Comparison of ENCODE assay signal across 40 cellular contexts in genomic region chr20:48310312-48310711, GRCh38.
"Had no signal": no experiment of that assay in that cellular context is flagged by ENCODE, and none has a peak within 500 bp of the region (broad histone marks: within the 10 kb centered on the region; RNA-seq: fewer than 3 reads in every experiment).

No MANE protein-coding gene starts in this region.

- ATAC-seq: activated naive CD4-positive, alpha-beta T cell treated with anti-CD3 and anti-CD28 coated beads, Interleukin-2, amount 50 U/mL, for 72 hours; activated T-cell treated with anti-CD3 and anti-CD28 coated beads, Interleukin-2, amount 50 U/mL, for 4 hours; body of pancreas; PC-3; SK-N-SH treated with all-trans-retinoic acid at 6 μM for 48 hours had no signal

- H3K36me3 Mint-ChIP-seq: activated CD4-positive, alpha-beta memory T cell treated with anti-CD3 and anti-CD28 coated beads for 36 hours; activated naive CD4-positive, alpha-beta T cell treated with anti-CD3 and anti-CD28 coated beads, Interleukin-2, amount 50 U/mL, for 72 hours had no signal

- H3K4me2 ChIP-seq: KMS-11 had no signal

- H3K36me3 ChIP-seq: adrenal gland, breast epithelium, Peyer's patch had no signal

- H3K4me3 Mint-ChIP-seq: activated B cell treated with CpG ODN at 0.5 μM for 24 hours; activated CD4-positive, alpha-beta memory T cell treated with anti-CD3 and anti-CD28 coated beads for 36 hours; activated naive CD4-positive, alpha-beta T cell treated with anti-CD3 and anti-CD28 coated beads for 36 hours; activated T-cell treated with anti-CD3 and anti-CD28 coated beads, Interleukin-2, amount 50 U/mL, for 4 hours; activated T-helper 1 cell treated with anti-CD3 and anti-CD28 coated beads, Interleukin-12 subunit alpha, Interleukin-12 subunit beta, Interleukin-2, Interleukin-4 antibody, amounts not matched to agents 30 ng/mL and 10 ng/mL and 1 ng/mL, durations not matched to agents 14 hours and 24 hours and 36 hours had no signal

- H3K9me3 ChIP-seq: adrenal gland, body of pancreas, breast epithelium, Peyer's patch had no signal

- H3K9ac ChIP-seq: KMS-11 had no signal

- H3K27ac Mint-ChIP-seq: activated B cell treated with CpG ODN at 0.5 μM for 24 hours; activated CD4-positive, alpha-beta memory T cell treated with anti-CD3 and anti-CD28 coated beads for 36 hours; activated naive CD4-positive, alpha-beta T cell treated with anti-CD3 and anti-CD28 coated beads for 36 hours; activated naive CD4-positive, alpha-beta T cell treated with anti-CD3 and anti-CD28 coated beads, Interleukin-2, amount 50 U/mL, for 72 hours; activated T-helper 1 cell treated with anti-CD3 and anti-CD28 coated beads, Interleukin-12 subunit alpha, Interleukin-12 subunit beta, Interleukin-2, Interleukin-4 antibody, amounts not matched to agents 30 ng/mL and 10 ng/mL and 1 ng/mL, durations not matched to agents 14 hours and 24 hours and 36 hours had no signal

- DNase-seq: activated B cell treated with CpG ODN at 0.5 μM for 24 hours; activated CD4-positive, alpha-beta memory T cell treated with anti-CD3 and anti-CD28 coated beads for 36 hours; activated CD4-positive, alpha-beta T cell treated with anti-CD3 and anti-CD28 coated beads for 4 hours; activated CD4-positive, alpha-beta T cell treated with anti-CD3 and anti-CD28 coated beads, Interleukin-2, amount 50 U/mL, for 1 hour; activated CD4-positive, CD25-positive, alpha-beta regulatory T cell treated with anti-CD3 and anti-CD28 coated beads, Interleukin-2, amount 50 U/mL, for 72 hours; activated CD8-positive, alpha-beta memory T cell treated with anti-CD3 and anti-CD28 coated beads, Interleukin-2, amount 50 U/mL, for 4 hours; activated gamma-delta T cell treated with Interleukin-2 at 50 U/mL for 16 hours; activated naive CD4-positive, alpha-beta T cell treated with anti-CD3 and anti-CD28 coated beads for 36 hours; activated T-cell treated with anti-CD3 and anti-CD28 coated beads for 4 hours; activated T-cell treated with anti-CD3 and anti-CD28 coated beads, Interleukin-2, amount 50 U/mL, for 4 hours; central memory CD4-positive, alpha-beta T cell; MM.1S; MV-4-11; NCI-H1092; NCI-H1436 treated with DMSO at 0.1 percent for 48 hours; NCI-H1694 treated with DMSO at 0.1 percent for 48 hours; NCI-H2029; NCI-H2107; NCI-H2171; NCI-H510A; NCI-H526; NCI-H748 treated with DMSO at 0.1 percent for 48 hours; NK-92 treated with Interleukin-12 subunit alpha and Interleukin-12 subunit beta, amount 100 ng/mL, for 24 hours; PC-3; Peyer's patch; RPMI8226; SHP77 treated with DMSO at 0.1 percent for 48 hours; SW 1271; T-helper 1 cell; T-helper 2 cell; T-helper 9 cell had no signal

- H3K27me3 ChIP-seq: adrenal gland, body of pancreas, breast epithelium, Peyer's patch had no signal

- FAIRE-seq: astrocyte had no signal

- H3K9me3 Mint-ChIP-seq: activated B cell treated with CpG ODN at 0.5 μM for 24 hours; activated CD4-positive, alpha-beta memory T cell treated with anti-CD3 and anti-CD28 coated beads for 36 hours; activated naive CD4-positive, alpha-beta T cell treated with anti-CD3 and anti-CD28 coated beads for 36 hours; activated naive CD4-positive, alpha-beta T cell treated with anti-CD3 and anti-CD28 coated beads, Interleukin-2, amount 50 U/mL, for 72 hours; activated T-cell treated with anti-CD3 and anti-CD28 coated beads, Interleukin-2, amount 50 U/mL, for 4 hours; activated T-helper 1 cell treated with anti-CD3 and anti-CD28 coated beads, Interleukin-12 subunit alpha, Interleukin-12 subunit beta, Interleukin-2, Interleukin-4 antibody, amounts not matched to agents 30 ng/mL and 10 ng/mL and 1 ng/mL, durations not matched to agents 14 hours and 24 hours and 36 hours had no signal

- H3K27ac ChIP-seq: adrenal gland, body of pancreas, breast epithelium, KMS-11, Peyer's patch, VCaP had no signal

- H3K4me3 ChIP-seq: adrenal gland, body of pancreas, breast epithelium, Peyer's patch had no signal

- H3K4me1 ChIP-seq: body of pancreas, breast epithelium, Peyer's patch had no signal

- H3K4me1 Mint-ChIP-seq: activated B cell treated with CpG ODN at 0.5 μM for 24 hours had no signal
